8 cellular contexts compared by ENCODE assay signal in genomic region chr3:179452166-179452544, GRCh38. TPM values are rescaled to one million over a fixed set of nuclear protein-coding genes. Genes with fewer than 3 reads are reported as not detected.
A peak's percentile ranks its signal among the peaks of the same experiment; 100 is the strongest.
DNase-seq lines count a peak whose midpoint lies in the region; ATAC-seq and TF ChIP-seq lines count a peak whose summit lies in the region.

No MANE protein-coding gene starts in this region.

- TF ChIP-seq CTCF in prostate gland (IDR thresholded peaks at IDR 0.05) = no peak

- no peaks in the 10 kb centered on the region for H3K36me3 ChIP-seq in CD8-positive, alpha-beta memory T cell (ENCODE audit: insufficient read depth, low read length)
- no peaks in the 10 kb centered on the region for H3K36me3 ChIP-seq in ectodermal cell (ENCODE audit: control insufficient read depth, insufficient read depth, low read length)
- peaks cover 0 to 8% of the 10 kb centered on the region in 2 donors for H3K36me3 ChIP-seq in neuronal stem cell (replicated peaks in 1 of 2; ENCODE audit: control insufficient read depth in 2 of 2, insufficient read depth in 2 of 2, low read length in 2 of 2)
- no peaks in the 10 kb centered on the region for H3K36me3 ChIP-seq in prostate gland

- no peak overlapping the region for H2BK120ac ChIP-seq in neuronal stem cell (ENCODE audit: low read depth, low read length)

- ATAC-seq in HG03196 (IDR thresholded peaks at IDR 0.05; ENCODE audit: unreplicated experiment) (no peak), HG03135 (IDR thresholded peaks at IDR 0.05; ENCODE audit: unreplicated experiment) (no peak)

- no peak overlapping the region for H3K4me2 ChIP-seq in neuronal stem cell (ENCODE audit: insufficient read depth, low read length, poor library complexity, severe bottlenecking)

- peaks cover 8% of the 10 kb centered on the region for H3K4me1 ChIP-seq in CD8-positive, alpha-beta memory T cell (ENCODE audit: insufficient read depth, low read length)
- peaks cover 17% of the 10 kb centered on the region for H3K4me1 ChIP-seq in ectodermal cell (ENCODE audit: control insufficient read depth, insufficient read depth, low read length)
- H3K4me1 ChIP-seq in neuronal stem cell (ENCODE audit: control insufficient read depth in 2 of 2, insufficient read depth in 1 of 2, low read depth in 1 of 2, low read length in 2 of 2) = peaks cover 3 to 9% of the 10 kb centered on the region in 2 donors
- H3K4me1 ChIP-seq in prostate gland (replicated peaks) = no peaks in the 10 kb centered on the region

- H3K14ac ChIP-seq in neuronal stem cell (ENCODE audit: low read length) = no peak overlapping the region

- H3K9me3 Mint-ChIP-seq in CD8-positive, alpha-beta memory T cell = peaks cover 0 to 1% (median 0%) of the 10 kb centered on the region in 5 donors

- no peak overlapping the region for H3K9ac ChIP-seq in neuronal stem cell (ENCODE audit: low read depth, low read length, poor library complexity)

- H2AK5ac ChIP-seq in neuronal stem cell (ENCODE audit: low read depth, low read length) = no peak overlapping the region

- H3K27me3 ChIP-seq in CD8-positive, alpha-beta memory T cell (ENCODE audit: insufficient read depth, low read length, poor library complexity, severe bottlenecking) = peaks cover 7% of the 10 kb centered on the region
- H3K27me3 ChIP-seq in ectodermal cell (ENCODE audit: control insufficient read depth, insufficient read depth, low read length, poor library complexity, severe bottlenecking) (peaks cover 14% of the 10 kb centered on the region), neuronal stem cell (ENCODE audit: control insufficient read depth in 3 of 3, insufficient read depth in 3 of 3, low read depth in 1 of 3, low read length in 3 of 3) (peaks cover 0 to 3% (median 0%) of the 10 kb centered on the region in 3 experiments), prostate gland (replicated peaks; ENCODE audit: insufficient read depth) (no peaks in the 10 kb centered on the region)

- H3K36me3 Mint-ChIP-seq in CD8-positive, alpha-beta memory T cell = peaks cover 0 to 4% (median 3%) of the 10 kb centered on the region in 3 donors

- no peak overlapping the region for H2BK15ac ChIP-seq in neuronal stem cell (ENCODE audit: low read length)

- peaks cover 28 to 67% of the 10 kb centered on the region in 2 donors for H3K27me3 Mint-ChIP-seq in CD8-positive, alpha-beta memory T cell

- TF ChIP-seq POLR2A in prostate gland (IDR thresholded peaks at IDR 0.05) = no peak

- H3K4me3 Mint-ChIP-seq in CD8-positive, alpha-beta memory T cell = peak overlapping the region; percentile 71 to 90 (median 81)

- no peak overlapping the region for H4K91ac ChIP-seq in neuronal stem cell (ENCODE audit: low read depth, low read length, poor library complexity)

- peak overlapping the region; percentile 90 for H2AFZ ChIP-seq in neuronal stem cell (ENCODE audit: low read length)

- DNase-seq in CD8-positive, alpha-beta memory T cell = no peak
- peak; percentile 71 for DNase-seq in NCI-H2227 treated with DMSO at 0.1 percent for 48 hours (lab: John Stamatoyannopoulos, UW)
- no peak for DNase-seq in neuronal stem cell (ENCODE audit: low spot score)
- no peak for DNase-seq in prostate gland (ENCODE audit: low spot score)
- no peak for DNase-seq in kidney tubule cell (ENCODE audit: low spot score)

- intact Hi-C loops in prostate gland (cut with DNase I) = no loop called here

- H3K4me1 Mint-ChIP-seq in CD8-positive, alpha-beta memory T cell = peaks cover 14 to 19% (median 19%) of the 10 kb centered on the region in 3 donors

- no peak overlapping the region for H2BK5ac ChIP-seq in neuronal stem cell (ENCODE audit: low read length)

- H3K9me3 ChIP-seq in CD8-positive, alpha-beta memory T cell (ENCODE audit: low read length) = no peaks in the 10 kb centered on the region
- no peaks in the 10 kb centered on the region for H3K9me3 ChIP-seq in ectodermal cell (ENCODE audit: control insufficient read depth, low read length)
- no peaks in the 10 kb centered on the region for H3K9me3 ChIP-seq in neuronal stem cell (replicated peaks in 1 of 2; ENCODE audit: control insufficient read depth in 2 of 2, insufficient read depth in 1 of 2, low read depth in 1 of 2, low read length in 2 of 2)
- no peaks in the 10 kb centered on the region for H3K9me3 ChIP-seq in prostate gland

- H2BK12ac ChIP-seq in neuronal stem cell (ENCODE audit: low read length) = no peak overlapping the region

- no peak overlapping the region for H3K18ac ChIP-seq in neuronal stem cell (ENCODE audit: low read length)

- peak overlapping the region in 1 of 8 donors; percentile 4 for H3K27ac Mint-ChIP-seq in CD8-positive, alpha-beta memory T cell

- CTCF ChIA-PET in CD8-positive, alpha-beta memory T cell (lab: Charles Lee) = no interaction called here

- no peak overlapping the region for H3K4ac ChIP-seq in neuronal stem cell (ENCODE audit: low read length)

- no peaks in the 10 kb centered on the region for H3K79me1 ChIP-seq in neuronal stem cell (ENCODE audit: low read depth, low read length)

- H3K27ac ChIP-seq in CD8-positive, alpha-beta memory T cell (ENCODE audit: low read depth, low read length) = no peak overlapping the region
- H3K27ac ChIP-seq in ectodermal cell (ENCODE audit: insufficient read depth, low read depth, low read length, poor library complexity, severe bottlenecking) (peak overlapping the region; percentile 40), neuronal stem cell (replicated peaks; ENCODE audit: low read length) (no peak overlapping the region), prostate gland (no peak overlapping the region)

- WGBS in ectodermal cell, 2 experiments = 51 to 53% methylated on average over 6 of the region's 7 CpGs
- no CpG with 5 or more reads among the region's 7 CpGs for WGBS in neuronal stem cell (ENCODE audit: extremely low coverage in 2 of 2, insufficient read length in 2 of 2, insufficient replicate concordance in 1 of 2), 2 donors
- 49% methylated on average over 7 of the region's 7 CpGs for WGBS in prostate gland

- H3K4me3 ChIP-seq in CD8-positive, alpha-beta memory T cell (ENCODE audit: low read length) = peak overlapping the region; percentile 45
- H3K4me3 ChIP-seq in ectodermal cell (ENCODE audit: insufficient read depth, low read depth, low read length) (peak overlapping the region; percentile 68), neuronal stem cell (ENCODE audit: low read length in 2 of 2) (peak overlapping the region in 1 of 2 donors; percentile 62), prostate gland (peak overlapping the region in 1 of 2 donors; percentile 59)

- POLR2A ChIA-PET in CD8-positive, alpha-beta memory T cell (lab: Charles Lee) = no interaction called here

- H3K23ac ChIP-seq in neuronal stem cell (ENCODE audit: low read depth, low read length, poor library complexity) = no peak overlapping the region

- no peak overlapping the region for H4K8ac ChIP-seq in neuronal stem cell (ENCODE audit: low read depth, low read length)

RNA-seq across cellular contexts. Expression of gene GNB4, which starts 0.9 kb away (rescaled TPM):
- total RNA-seq in CD8-positive, alpha-beta memory T cell = 1 to 10 TPM; 1.5 to 1.9 TPM
- polyA plus RNA-seq in CD8-positive, alpha-beta memory T cell = 0.16 TPM
- 35.1 TPM for polyA plus RNA-seq in ectodermal cell (2013, experiment 1 of 4)
- 37.8 TPM for polyA plus RNA-seq in ectodermal cell (2013, experiment 2 of 4)
- polyA plus RNA-seq in ectodermal cell (2013, experiment 3 of 4) = 27.8 TPM
- 29.3 TPM for polyA plus RNA-seq in ectodermal cell (2013, experiment 4 of 4)
- polyA plus RNA-seq in neuronal stem cell (2013, experiment 1 of 2) = 8.6 TPM
- 8.9 TPM for polyA plus RNA-seq in neuronal stem cell (2013, experiment 2 of 2)
- total RNA-seq in prostate gland = 10 to 100 TPM in 1 of 2 donors, 1 to 10 TPM in 1; 6.3 to 11.9 TPM
